ENCODE assay signal across 11 cellular contexts in the genomic region with DNA sequence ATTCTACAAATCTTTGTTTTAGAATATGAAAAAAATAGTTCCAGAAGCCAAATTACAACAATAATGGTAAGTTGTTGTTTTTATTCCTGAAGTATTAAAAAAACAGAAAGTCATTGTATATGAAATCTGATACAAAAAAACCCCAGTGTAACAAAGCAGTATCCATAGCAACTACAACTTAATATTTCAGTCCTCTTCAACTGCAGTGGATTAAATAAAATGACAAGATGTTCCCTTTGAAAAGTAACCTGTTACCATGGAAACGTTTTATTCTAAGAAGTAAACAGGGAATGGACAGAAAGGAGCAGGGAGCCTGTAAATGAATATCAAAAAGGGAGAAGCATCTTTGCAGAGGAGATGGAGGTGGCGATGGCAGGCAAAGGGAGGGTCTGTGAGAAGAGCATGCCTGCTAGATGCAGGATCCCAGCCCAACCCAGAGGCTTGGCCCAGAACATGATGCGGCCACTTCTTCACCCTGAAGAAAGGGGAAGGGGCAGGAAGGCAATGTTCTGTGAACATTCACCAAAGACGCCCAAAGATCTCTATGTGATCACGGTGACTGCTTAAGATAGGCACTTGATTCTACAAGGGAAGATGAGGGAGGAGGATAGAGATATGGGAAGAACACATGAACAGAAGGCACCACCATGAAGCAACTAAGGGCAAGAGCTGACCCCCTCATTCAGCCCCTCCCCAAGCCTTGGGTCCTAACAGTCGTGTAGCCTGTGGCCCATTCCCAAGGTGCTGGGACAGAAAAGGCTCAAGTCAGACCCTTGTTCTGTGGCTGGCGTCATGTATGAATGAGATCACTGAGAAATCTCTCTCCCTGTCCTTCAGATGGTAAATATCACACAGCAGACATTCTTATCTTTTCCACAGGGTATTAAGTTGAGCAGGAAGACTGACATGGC.
A peak's percentile ranks its signal among the peaks of the same experiment; 100 is the strongest.
DNase-seq lines count a peak whose midpoint lies in the region; ATAC-seq and TF ChIP-seq lines count a peak whose summit lies in the region.
"Had no signal": no experiment of that assay in that cellular context is flagged by ENCODE, and none has a peak within 500 bp of the region (broad histone marks: within the 10 kb centered on the region; RNA-seq: fewer than 3 reads in every experiment).

No MANE protein-coding gene starts in this region.

- no peak for ATAC-seq in natural killer cell

- WGBS in transverse colon (ENCODE audit: low coverage in 1 of 2), 2 donors = 61 to 80% methylated on average over 6 to 7 of the region's 7 CpGs

- peaks cover 0 to 5% (median 0%) of the 10 kb centered on the region in 4 donors for H3K36me3 ChIP-seq in transverse colon

- DNase-seq in activated T-cell treated with anti-CD3 and anti-CD28 coated beads, Interleukin-2, amount 50 U/mL, for 24 hours = no peak
- no peak for DNase-seq in activated T-cell treated with anti-CD3 and anti-CD28 coated beads, Interleukin-2, amount 50 U/mL, for 48 hours
- DNase-seq in astrocyte of the spinal cord (ENCODE audit: low read depth, low spot score) (peak; percentile 58), left kidney (ENCODE audit: low read depth, low spot score) (peak; percentile 33), transverse colon (no peak), natural killer cell (no peak), immature natural killer cell (no peak)
- DNase-seq in activated CD4-positive, alpha-beta T cell treated with anti-CD3 and anti-CD28 coated beads, Interleukin-2, amount 50 U/mL, for 4 hours = no peak
- DNase-seq: activated naive CD4-positive, alpha-beta T cell treated with anti-CD3 and anti-CD28 coated beads, Interleukin-2, amount 10 ng/mL, durations not matched to agents 7 days and 5 days; GOT3; NCI-H1694 had no signal

- no peaks in the 10 kb centered on the region for H3K9me3 ChIP-seq in transverse colon

- intact Hi-C loops in transverse colon (cut with DNase I; ENCODE audit: low total_unique reads) = no loop called here
- intact Hi-C loops in natural killer cell (cut with micrococcal nuclease) = no loop called here

- peaks cover 0 to 29% (median 0%) of the 10 kb centered on the region in 4 donors for H3K4me1 ChIP-seq in transverse colon

- H3K9me3 Mint-ChIP-seq in activated T-cell treated with anti-CD3 and anti-CD28 coated beads, Interleukin-2, amount 50 U/mL, for 24 hours = no peaks in the 10 kb centered on the region
- H3K9me3 Mint-ChIP-seq in natural killer cell (no peaks in the 10 kb centered on the region), immature natural killer cell (no peaks in the 10 kb centered on the region)
- H3K9me3 Mint-ChIP-seq: activated naive CD4-positive, alpha-beta T cell treated with anti-CD3 and anti-CD28 coated beads, Interleukin-2, amount 10 ng/mL, durations not matched to agents 7 days and 5 days had no signal

- H3K27ac ChIP-seq in transverse colon = peak overlapping the region; percentile 4 to 71 (median 56)

- H3K4me1 Mint-ChIP-seq in activated T-cell treated with anti-CD3 and anti-CD28 coated beads, Interleukin-2, amount 50 U/mL, for 24 hours (ENCODE audit: low read depth) = peaks cover 70% of the 10 kb centered on the region
- peaks cover 27% of the 10 kb centered on the region in 2 donors for H3K4me1 Mint-ChIP-seq in natural killer cell
- H3K4me1 Mint-ChIP-seq in immature natural killer cell = peaks cover 22 to 30% of the 10 kb centered on the region in 2 donors

- in situ Hi-C loops in astrocyte of the spinal cord (cut with HindIII; ENCODE audit: low sequenced_read_pairs) (no loop called here), transverse colon (cut with MboI; ENCODE audit: low pct_ligation_motif_present in 1 of 4, low pct_unique_long_range_greater_than_20kb in 1 of 4, low sequenced_read_pairs in 3 of 4) (no loop called here)

- peaks cover 24% of the 10 kb centered on the region for H3K36me3 Mint-ChIP-seq in activated T-cell treated with anti-CD3 and anti-CD28 coated beads, Interleukin-2, amount 50 U/mL, for 24 hours (ENCODE audit: low read depth)
- H3K36me3 Mint-ChIP-seq in natural killer cell (no peaks in the 10 kb centered on the region), immature natural killer cell (peaks cover 0 to 4% (median 4%) of the 10 kb centered on the region in 3 donors)

- no peaks in the 10 kb centered on the region for H3K27me3 ChIP-seq in transverse colon

- no peaks in the 10 kb centered on the region for H3K27me3 Mint-ChIP-seq in activated T-cell treated with anti-CD3 and anti-CD28 coated beads, Interleukin-2, amount 50 U/mL, for 24 hours
- H3K27me3 Mint-ChIP-seq in natural killer cell (ENCODE audit: low read depth in 2 of 2) (no peaks in the 10 kb centered on the region), immature natural killer cell (ENCODE audit: low read depth in 3 of 3) (no peaks in the 10 kb centered on the region)
- H3K27me3 Mint-ChIP-seq: activated naive CD4-positive, alpha-beta T cell treated with anti-CD3 and anti-CD28 coated beads, Interleukin-2, amount 10 ng/mL, durations not matched to agents 7 days and 5 days had no signal

- H3K27ac Mint-ChIP-seq in activated T-cell treated with anti-CD3 and anti-CD28 coated beads, Interleukin-2, amount 50 U/mL, for 24 hours = peak overlapping the region; percentile 0
- H3K27ac Mint-ChIP-seq in natural killer cell (peak overlapping the region in 1 of 2 donors; percentile 63), immature natural killer cell (peak overlapping the region in 1 of 6 donors; percentile 2)

- TF ChIP-seq CTCF in astrocyte of the spinal cord (IDR thresholded peaks at IDR 0.05; ENCODE audit: low read depth, low read length) (no peak), transverse colon (IDR thresholded peaks at IDR 0.05) (no peak), natural killer cell (IDR thresholded peaks at IDR 0.05) (no peak)

- TF ChIP-seq POLR2A in transverse colon (IDR thresholded peaks at IDR 0.05) = no peak

- TF ChIP-seq EP300 in transverse colon (IDR thresholded peaks at IDR 0.05; ENCODE audit: low read depth) = no peak

- no peak overlapping the region for H3K4me3 Mint-ChIP-seq in activated T-cell treated with anti-CD3 and anti-CD28 coated beads, Interleukin-2, amount 50 U/mL, for 24 hours
- H3K4me3 Mint-ChIP-seq in natural killer cell (no peak overlapping the region), immature natural killer cell (no peak overlapping the region)
- H3K4me3 Mint-ChIP-seq: activated naive CD4-positive, alpha-beta T cell treated with anti-CD3 and anti-CD28 coated beads, Interleukin-2, amount 10 ng/mL, durations not matched to agents 7 days and 5 days had no signal

- H3K4me3 ChIP-seq in astrocyte of the spinal cord (ENCODE audit: low read depth, low read length) (no peak overlapping the region), transverse colon (no peak overlapping the region)

Comparison
In these comparisons a context has a peak if more than half of its experiments do, and no peak if none do; other contexts are left out.
1. DNase-seq: peak in astrocyte of the spinal cord (single experiment) and left kidney (single experiment); none in activated T-cell treated with anti-CD3 and anti-CD28 coated beads, Interleukin-2, amount 50 U/mL, for 24 hours (single experiment), activated T-cell treated with anti-CD3 and anti-CD28 coated beads, Interleukin-2, amount 50 U/mL, for 48 hours (0 of 2), transverse colon (single experiment), natural killer cell (single experiment), activated CD4-positive, alpha-beta T cell treated with anti-CD3 and anti-CD28 coated beads, Interleukin-2, amount 50 U/mL, for 4 hours (0 of 2) and immature natural killer cell (0 of 3).